Comparison of ENCODE assay signal across 8 cellular contexts in genomic region chr1:116372651-116373444, GRCh38. TPM values are rescaled to one million over a fixed set of nuclear protein-coding genes. Genes with fewer than 3 reads are reported as not detected.
DNase-seq lines count a peak whose midpoint lies in the region; ATAC-seq and TF ChIP-seq lines count a peak whose summit lies in the region.

Gene ATP1A1, plus strand, starts transcription at chr1:116373244. Its CDS starts 268 bp downstream, at chr1:116373512.

- H2AFZ ChIP-seq in DND-41 (ENCODE audit: low read depth, low read length) (peak within 1 kb of the TSS; percentile 90), GM23248 (peak within 1 kb of the TSS; percentile 91), Karpas-422 (ENCODE audit: low read length) (peak within 1 kb of the TSS; percentile 72; the same call in 1 of the 2 replicates)

- H3K9me2 ChIP-seq in GM23248 (ENCODE audit: insufficient read depth) (no peaks in the 10 kb centered on the region), Karpas-422 (replicated peaks; ENCODE audit: insufficient read depth, low read length) (no peaks in the 10 kb centered on the region)

- peak within 1 kb of the TSS; percentile 73 for H3K27ac ChIP-seq in DND-41 (ENCODE audit: low read length)
- peak within 1 kb of the TSS; percentile 97 for H3K27ac ChIP-seq in GM23248
- H3K27ac ChIP-seq in Karpas-422 (ENCODE audit: low read length) = peak within 1 kb of the TSS; percentile 96
- H3K27ac ChIP-seq in Peyer's patch = peak within 1 kb of the TSS; percentile 95 to 99 (median 99)
- H3K27ac ChIP-seq in muscle layer of duodenum (ENCODE audit: low read length) = peak within 1 kb of the TSS; percentile 97

- H3K27me3 ChIP-seq in DND-41 (ENCODE audit: insufficient read depth, low read length, poor library complexity) (no peaks in the 10 kb centered on the region), GM23248 (replicated peaks; ENCODE audit: insufficient read depth) (no peaks in the 10 kb centered on the region), Karpas-422 (ENCODE audit: low read length) (no peaks in the 10 kb centered on the region), Peyer's patch (no peaks in the 10 kb centered on the region), muscle layer of duodenum (ENCODE audit: low read depth, low read length) (no peaks in the 10 kb centered on the region)

- in situ Hi-C loops in GM23248 (cut with MboI) = no loop called here

- DNase-seq in DND-41 (peak; percentile 93), GM23248 (peak; percentile 94), Karpas-422 (peak; percentile 98), Peyer's patch (peak; percentile 99 to 100 (median 100))
- peak; percentile 97 to 98 for DNase-seq in activated T-cell treated with anti-CD3 and anti-CD28 coated beads, Interleukin-2, amount 50 U/mL, for 48 hours
- peak; percentile 97 for DNase-seq in stimulated activated CD8-positive, alpha-beta memory T cell treated with anti-CD3 and anti-CD28 coated beads, Interleukin-7, amount 100 ng/mL, for 24 hours (ENCODE audit: low read depth)

- H3K4me3 ChIP-seq in DND-41 (ENCODE audit: low read depth in 1 of 2, low read length in 2 of 2) (peak within 1 kb of the TSS; percentile 61 to 86), GM23248 (peak within 1 kb of the TSS; percentile 98), Karpas-422 (ENCODE audit: low read length) (peak within 1 kb of the TSS; percentile 94), Peyer's patch (peak within 1 kb of the TSS; percentile 90 to 98 (median 92)), muscle layer of duodenum (ENCODE audit: low read depth in 1 of 2, low read length in 2 of 2) (peak within 1 kb of the TSS; percentile 80 to 89)

- H3K4me1 ChIP-seq in DND-41 (ENCODE audit: insufficient read depth, low read length) (peaks cover 36% of the 10 kb centered on the region), GM23248 (ENCODE audit: insufficient read depth) (peaks cover 33% of the 10 kb centered on the region), Karpas-422 (ENCODE audit: low read length) (peaks cover 64% of the 10 kb centered on the region), Peyer's patch (peaks cover 0 to 26% (median 8%) of the 10 kb centered on the region in 4 donors), muscle layer of duodenum (ENCODE audit: control insufficient read depth in 1 of 2, insufficient read depth in 2 of 2, low read length in 2 of 2) (peaks cover 8 to 14% of the 10 kb centered on the region in 2 donors)

- peaks cover 39% of the 10 kb centered on the region for H3F3A ChIP-seq in GM23248 (ENCODE audit: insufficient read depth)

- peak; percentile 94 to 98 for TF ChIP-seq POLR2A in Peyer's patch (IDR thresholded peaks at IDR 0.05)

- H4K20me1 ChIP-seq in DND-41 (ENCODE audit: insufficient read depth, low read length) (peaks cover 30% of the 10 kb centered on the region; the same call in 1 of the 2 replicates), GM23248 (ENCODE audit: insufficient read depth) (no peaks in the 10 kb centered on the region), Karpas-422 (ENCODE audit: insufficient read depth, low read depth, low read length) (peaks cover 46% of the 10 kb centered on the region)

- no peaks in the 10 kb centered on the region for H3K9me3 ChIP-seq in DND-41 (ENCODE audit: insufficient read depth, low read length, severe bottlenecking)
- H3K9me3 ChIP-seq in GM23248 (ENCODE audit: low read depth) = no peaks in the 10 kb centered on the region
- no peaks in the 10 kb centered on the region for H3K9me3 ChIP-seq in Karpas-422 (ENCODE audit: low read length)
- H3K9me3 ChIP-seq in Peyer's patch = no peaks in the 10 kb centered on the region
- no peaks in the 10 kb centered on the region for H3K9me3 ChIP-seq in muscle layer of duodenum (ENCODE audit: control insufficient read depth in 1 of 2, low read length in 2 of 2)

- H3K4me2 ChIP-seq in DND-41 (ENCODE audit: insufficient read depth, low read length) (peak within 1 kb of the TSS; percentile 95), GM23248 (ENCODE audit: unreplicated experiment) (peak within 1 kb of the TSS; percentile 86), Karpas-422 (ENCODE audit: low read depth, low read length, poor library complexity, severe bottlenecking) (peak within 1 kb of the TSS; percentile 91)

- H3K36me3 ChIP-seq in DND-41 (ENCODE audit: insufficient read depth, low read length) (peaks cover 3% of the 10 kb centered on the region; the same call in 1 of the 2 replicates), GM23248 (ENCODE audit: low read depth) (no peaks in the 10 kb centered on the region), Karpas-422 (ENCODE audit: insufficient read depth, low read length) (peaks cover 44% of the 10 kb centered on the region), Peyer's patch (no peaks in the 10 kb centered on the region), muscle layer of duodenum (ENCODE audit: control insufficient read depth in 1 of 2, insufficient read depth in 2 of 2, low read length in 2 of 2) (peaks cover 0 to 7% of the 10 kb centered on the region in 2 donors)

- ATAC-seq in DND-41 (ENCODE audit: insufficient read depth, low read depth) (peak; percentile 78), esophagus mucosa (peak; percentile 85)

- H3K9ac ChIP-seq in DND-41 (ENCODE audit: low read depth, low read length) (peak within 1 kb of the TSS; percentile 86), GM23248 (peak within 1 kb of the TSS; percentile 95), Karpas-422 (ENCODE audit: low read length) (peak within 1 kb of the TSS; percentile 97)

- TF ChIP-seq CTCF in DND-41 (IDR thresholded peaks at IDR 0.05; ENCODE audit: borderline replicate concordance, extremely low read depth, low read length, poor library complexity, severe bottlenecking) = no peak
- peak in 3 of 6 experiments; percentile 22 to 45 (median 36) for TF ChIP-seq CTCF in Peyer's patch (IDR thresholded peaks at IDR 0.05)

- WGBS in GM23248 (ENCODE audit: low coverage in 1 of 2, low lambda C conversion rate in 2 of 2, missing lambda C conversion rate in 2 of 2), 2 experiments = 1 to 2% methylated on average over 55 to 65 of the region's 81 CpGs

- H3K79me2 ChIP-seq in DND-41 (ENCODE audit: insufficient read depth, low read length) = peaks cover 41% of the 10 kb centered on the region
- peaks cover 37% of the 10 kb centered on the region for H3K79me2 ChIP-seq in GM23248 (ENCODE audit: insufficient read depth)
- peaks cover 46% of the 10 kb centered on the region for H3K79me2 ChIP-seq in Karpas-422 (ENCODE audit: low read length)

RNA-seq across cellular contexts. Expression of gene ATP1A1, which starts in this region (rescaled TPM):
- total RNA-seq in GM23248 (2014; rRNA removed; shearing (Covaris generic)) = 50.2 and 66.4 TPM in 2 replicates
- polyA plus RNA-seq in GM23248 (2016; fragmentation: Nextera tagmentation; extraction: Ambion mirVana) = 108 and 116 TPM in 2 replicates
- 931 and 967 TPM in 2 replicates for total RNA-seq in Karpas-422 (2014; rRNA removed; shearing (Covaris generic); ENCODE audit: low replicate concordance)
- total RNA-seq in Peyer's patch (1,000 to 10,000 TPM in 3 of 4 donors, 100 to 1,000 TPM in 1; 229 to 4,700 (median 2,986) TPM), esophagus mucosa (371 TPM)

Comparison
In these comparisons a context has a peak if more than half of its experiments do, and no peak if none do; other contexts are left out.
1. Peak in every context shown above with its lines: DNase-seq, ATAC-seq, H3K4me3 ChIP-seq and H3K27ac ChIP-seq.